1 cellular context compared by ENCODE assay signal in genomic region chr19:44738603-44739585, GRCh38.
TF ChIP-seq lines count a peak whose summit lies in the region.

No MANE protein-coding gene starts in this region.

TF ChIP-seq in GM12878, 131 proteins besides CTCF, POLR2A, EP300 and RAD21 (continued from another document):
- TF ChIP-seq CEBPB (IDR thresholded peaks at IDR 0.05; ENCODE audit: borderline replicate concordance in 1 of 2, low read depth in 2 of 2, low read length in 2 of 2) = no peak
- no peak for TF ChIP-seq RFX5 (IDR thresholded peaks at IDR 0.05; ENCODE audit: low read depth, low read length)
- TF ChIP-seq CHD1 (IDR thresholded peaks at IDR 0.05; ENCODE audit: low read depth, low read length) = no peak
- TF ChIP-seq FOXM1 (IDR thresholded peaks at IDR 0.05; ENCODE audit: low read depth, low read length) = no peak
- peak in 1 of 2 experiments; percentile 18; a peak in 2 of 4 replicates for TF ChIP-seq BHLHE40 (IDR thresholded peaks at IDR 0.05; ENCODE audit: borderline replicate concordance in 1 of 2, low read depth in 2 of 2, low read length in 1 of 2)
- TF ChIP-seq BCLAF1 (IDR thresholded peaks at IDR 0.05) = no peak
- no peak for TF ChIP-seq CUX1 (IDR thresholded peaks at IDR 0.05; ENCODE audit: insufficient replicate concordance, low read depth, low read length)
- no peak for TF ChIP-seq BRCA1 (IDR thresholded peaks at IDR 0.05; ENCODE audit: low read depth, low read length)
- no peak for TF ChIP-seq CREB1 (IDR thresholded peaks at IDR 0.05; ENCODE audit: low read depth)
- no peak for TF ChIP-seq ZNF592 (IDR thresholded peaks at IDR 0.05)
- TF ChIP-seq SPI1 (IDR thresholded peaks at IDR 0.05; ENCODE audit: borderline replicate concordance, insufficient read depth, low read depth, low read length) = peak; percentile 32; the same call in 1 of the 2 replicates
- TF ChIP-seq ASH2L (IDR thresholded peaks at IDR 0.05; ENCODE audit: borderline replicate concordance, low read depth) = no peak
- no peak for TF ChIP-seq MTA3 (IDR thresholded peaks at IDR 0.05; ENCODE audit: borderline replicate concordance, low read length)
- TF ChIP-seq MEF2A (IDR thresholded peaks at IDR 0.05; ENCODE audit: insufficient read depth, low read depth, low read length) = no peak
- no peak for TF ChIP-seq PBX3 (IDR thresholded peaks at IDR 0.05; ENCODE audit: insufficient replicate concordance, low read depth, low read length)
- TF ChIP-seq ZNF274 (IDR thresholded peaks at IDR 0.05; ENCODE audit: insufficient read depth, insufficient read length) = no peak
- TF ChIP-seq DPF2 (IDR thresholded peaks at IDR 0.05) = peak; percentile 42; the same call in 1 of the 2 replicates
- no peak for TF ChIP-seq FOXK2 (IDR thresholded peaks at IDR 0.05)
- TF ChIP-seq ZBTB40 (IDR thresholded peaks at IDR 0.05; ENCODE audit: borderline replicate concordance) = no peak
- no peak for TF ChIP-seq ATF3 (IDR thresholded peaks at IDR 0.05; ENCODE audit: borderline replicate concordance, extremely low read depth, low read depth, low read length)
- TF ChIP-seq SP1 (IDR thresholded peaks at IDR 0.05; ENCODE audit: low read depth, low read length) = no peak
- no peak for TF ChIP-seq EGR1 (IDR thresholded peaks at IDR 0.05; ENCODE audit: borderline replicate concordance in 1 of 2, low read depth in 2 of 2, low read length in 2 of 2)
- TF ChIP-seq RB1 (IDR thresholded peaks at IDR 0.05; ENCODE audit: borderline replicate concordance) = no peak
- TF ChIP-seq KLF5 (IDR thresholded peaks at IDR 0.05; ENCODE audit: partially characterized antibody) = no peak
